8 cellular contexts compared by ENCODE assay signal in the genomic region with DNA sequence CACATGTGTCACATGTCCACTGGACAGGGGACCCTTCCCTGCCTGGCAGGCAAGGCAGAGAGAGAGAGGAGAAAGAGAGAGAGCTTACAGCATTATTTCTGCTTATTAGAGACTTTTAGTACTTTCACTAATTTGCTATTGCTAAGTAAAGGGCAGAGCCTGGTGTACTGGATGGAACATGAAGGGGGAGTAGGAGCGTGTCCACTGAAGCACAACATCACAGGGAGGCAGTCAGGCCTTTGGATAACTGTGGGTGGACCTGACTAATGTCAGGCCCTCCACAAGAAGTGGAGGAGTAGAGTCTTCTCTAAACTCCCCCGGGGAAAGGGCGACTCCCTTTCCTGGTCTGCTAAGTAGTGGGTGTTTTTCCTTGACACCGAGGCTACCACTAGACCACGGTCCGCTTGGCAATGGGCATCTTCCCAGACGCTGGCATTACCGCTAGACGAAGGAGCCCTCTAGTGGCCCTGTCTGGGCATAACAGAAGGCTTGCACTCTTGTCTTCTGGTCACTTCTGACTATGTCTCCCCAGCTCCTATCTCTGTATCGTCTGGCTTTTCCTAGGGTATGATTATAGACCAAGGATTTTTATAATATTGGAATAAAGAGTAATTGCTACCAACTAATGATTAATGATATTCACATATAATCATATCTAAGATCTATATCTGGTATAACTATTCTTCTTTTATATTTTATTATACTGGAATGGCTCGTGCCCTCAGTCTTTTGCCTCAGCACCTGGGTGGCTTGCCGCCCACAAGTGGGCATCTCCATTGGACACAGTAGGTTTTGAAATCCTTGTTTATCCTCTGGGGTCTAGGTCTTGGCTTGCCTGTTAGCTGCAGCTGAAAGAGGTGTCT.
A peak's percentile ranks its signal among the peaks of the same experiment; 100 is the strongest.
DNase-seq lines count a peak whose midpoint lies in the region; TF ChIP-seq lines count a peak whose summit lies in the region.
"Not testable (repeated sequence)": the region's sequence is repeated elsewhere in the genome, so short reads cannot be mapped to it uniquely, and the experiment has no call there.

No MANE protein-coding gene starts in this region.

- DNase-seq in HCEC 1CT (peak; percentile 50), NCI-H2171 treated with DMSO at 0.1 percent for 48 hours (lab: John Stamatoyannopoulos, UW) (peak; percentile 8), T-helper 2 cell (peak in 3 of 5 experiments; percentile 5 to 12 (median 12)), fibroblast of peridontal ligament (ENCODE audit: extremely low read depth) (peak; percentile 75), midbrain (lab: John Stamatoyannopoulos, UW) (peak; percentile 67)
- DNase-seq in activated naive CD4-positive, alpha-beta T cell treated with anti-CD3 and anti-CD28 coated beads, Interleukin-2, amount 50 U/mL, for 16 hours: peak; percentile 24
- peak in 2 of 3 experiments; percentile 6 to 11 for DNase-seq in stimulated activated CD4-positive, alpha-beta T cell treated with anti-CD3 and anti-CD28 coated beads, TNF-alpha, amount 100 ng/mL, for 4 hours (ENCODE audit: low read depth in 3 of 3)

- peak; percentile 68 for TF ChIP-seq CTCF in C4-2B (conservative IDR thresholded peaks at IDR 0.05)

- H3K27ac ChIP-seq in C4-2B: not testable (repeated sequence)

Comparison
In these comparisons a context has a peak if more than half of its experiments do, and no peak if none do; other contexts are left out.
1. DNase-seq: peak in every context shown above with its lines; median percentile 75 in fibroblast of peridontal ligament; 67 in midbrain; 50 in HCEC 1CT; 24 in activated naive CD4-positive, alpha-beta T cell treated with anti-CD3 and anti-CD28 coated beads, Interleukin-2, amount 50 U/mL, for 16 hours; 12 in T-helper 2 cell; 8 in stimulated activated CD4-positive, alpha-beta T cell treated with anti-CD3 and anti-CD28 coated beads, TNF-alpha, amount 100 ng/mL, for 4 hours; 8 in NCI-H2171 treated with DMSO at 0.1 percent for 48 hours.